ENCODE assay signal across 17 cellular contexts in genomic region chr7:91242097-91242846, GRCh38. TPM values are rescaled to one million over a fixed set of nuclear protein-coding genes. Genes with fewer than 3 reads are reported as not detected.
DNase-seq lines count a peak whose midpoint lies in the region; ATAC-seq, FAIRE-seq and TF ChIP-seq lines count a peak whose summit lies in the region.
"Had no signal": no experiment of that assay in that cellular context is flagged by ENCODE, and none has a peak within 500 bp of the region (broad histone marks: within the 10 kb centered on the region; RNA-seq: fewer than 3 reads in every experiment).

No MANE protein-coding gene starts in this region.

- RAD21 ChIA-PET in HCT116 (lab: Charles Lee; ENCODE audit: low non-redundant PET in 1 of 2, low total read pairs in 2 of 2, uncharacterized antibody in 2 of 2, unreplicated experiment in 2 of 2): no interaction called here

- BruUV-seq in HCT116 (replicated peaks; lab: Mats Ljungman, UMichigan): no TSS peak

- TF ChIP-seq RAD21 in HCT116 (IDR thresholded peaks at IDR 0.05; ENCODE audit: low read depth): no peak

- POLR2A ChIA-PET in HCT116 (lab: Charles Lee): no interaction called here
- POLR2A ChIA-PET in activated CD4-positive, alpha-beta T cell treated with anti-CD3 and anti-CD28 coated beads for 36 hours (lab: Charles Lee): no interaction called here

- ATAC-seq in HCT116: 0 out of 2 replicates have a peak, but pooled peaks have one; percentile 30
- ATAC-seq in GM21390 (IDR thresholded peaks at IDR 0.05; ENCODE audit: unreplicated experiment): no peak
- ATAC-seq in activated CD4-positive, alpha-beta T cell treated with anti-CD3 and anti-CD28 coated beads for 36 hours: no peak
- ATAC-seq: activated CD8-positive, alpha-beta memory T cell treated with anti-CD3 and anti-CD28 coated beads, Interleukin-2, amount 10 ng/mL, durations not matched to agents 7 days and 5 days had no signal

- no peaks in the 10 kb centered on the region for H4K20me1 ChIP-seq in HCT116 (ENCODE audit: insufficient read depth)
- no peaks in the 10 kb centered on the region for H4K20me1 ChIP-seq in keratinocyte (ENCODE audit: control insufficient read depth, extremely low read depth, insufficient read depth, low read length)
- H4K20me1 ChIP-seq: BLaER1 had no signal

- H3K4me3 ChIP-seq in HCT116 (replicated peaks in 1 of 2; ENCODE audit: low read depth in 1 of 2, low read length in 2 of 2) (no peak overlapping the region), SK-N-MC (peak overlapping the region; percentile 52), keratinocyte (ENCODE audit: control insufficient read depth in 2 of 3, extremely low read depth in 1 of 3, insufficient read depth in 2 of 3, low read depth in 1 of 3, low read length in 3 of 3) (no peak overlapping the region)
- H3K4me3 ChIP-seq: BLaER1, sigmoid colon had no signal

- no peak for TF ChIP-seq POLR2A in HCT116 (IDR thresholded peaks at IDR 0.05; ENCODE audit: borderline replicate concordance, extremely low read depth, insufficient read depth, insufficient read length)

- no peak overlapping the region for H3K4me3 Mint-ChIP-seq in activated CD4-positive, alpha-beta T cell treated with anti-CD3 and anti-CD28 coated beads for 36 hours
- H3K4me3 Mint-ChIP-seq: activated CD8-positive, alpha-beta memory T cell treated with anti-CD3 and anti-CD28 coated beads, Interleukin-2, amount 10 ng/mL, durations not matched to agents 7 days and 5 days; activated naive CD4-positive, alpha-beta T cell treated with anti-CD3 and anti-CD28 coated beads for 36 hours; naive B cell had no signal

- H3K4me1 ChIP-seq in HCT116 (ENCODE audit: control insufficient read depth in 1 of 2, insufficient read depth in 2 of 2, low read length in 2 of 2) (peaks cover 2 to 4% of the 10 kb centered on the region in 2 experiments; a peak in 3 of 4 replicates), keratinocyte (ENCODE audit: control insufficient read depth, extremely low read depth, insufficient read depth, low read length) (peaks cover 4% of the 10 kb centered on the region)
- H3K4me1 ChIP-seq: BLaER1, sigmoid colon had no signal

- DNase-seq in AG08395 (ENCODE audit: low spot score): peak; percentile 59
- no peak for DNase-seq in HCT116 (ENCODE audit: low read depth, low spot score)
- DNase-seq in SK-N-MC (ENCODE audit: low read depth, low spot score): peak; percentile 62
- no peak for DNase-seq in keratinocyte (ENCODE audit: low read depth, low spot score)
- no peak for DNase-seq in NCI-H2029 (lab: John Stamatoyannopoulos, UW)
- DNase-seq in activated CD4-positive, alpha-beta T cell treated with anti-CD3 and anti-CD28 coated beads for 36 hours: no peak
- DNase-seq in NCI-H146 treated with DMSO at 0.1 percent for 48 hours (lab: John Stamatoyannopoulos, UW; ENCODE audit: unreplicated experiment): no peak
- DNase-seq: activated CD8-positive, alpha-beta memory T cell treated with anti-CD3 and anti-CD28 coated beads, Interleukin-2, amount 10 ng/mL, durations not matched to agents 7 days and 5 days; activated naive CD4-positive, alpha-beta T cell treated with anti-CD3 and anti-CD28 coated beads for 36 hours; foreskin melanocyte; naive B cell; NCI-H1092; NCI-H774; sigmoid colon had no signal

- no peaks in the 10 kb centered on the region for H3K79me2 ChIP-seq in HCT116 (ENCODE audit: insufficient read depth, low read length)
- no peaks in the 10 kb centered on the region for H3K79me2 ChIP-seq in keratinocyte (ENCODE audit: control insufficient read depth, insufficient read depth, low read length)

- no peaks in the 10 kb centered on the region for H3K27me3 Mint-ChIP-seq in activated CD4-positive, alpha-beta T cell treated with anti-CD3 and anti-CD28 coated beads for 36 hours
- H3K27me3 Mint-ChIP-seq: activated CD8-positive, alpha-beta memory T cell treated with anti-CD3 and anti-CD28 coated beads, Interleukin-2, amount 10 ng/mL, durations not matched to agents 7 days and 5 days; naive B cell had no signal

- no peaks in the 10 kb centered on the region for H3K9me3 Mint-ChIP-seq in activated CD4-positive, alpha-beta T cell treated with anti-CD3 and anti-CD28 coated beads for 36 hours (ENCODE audit: low read depth)
- H3K9me3 Mint-ChIP-seq: activated naive CD4-positive, alpha-beta T cell treated with anti-CD3 and anti-CD28 coated beads for 36 hours; naive B cell had no signal

- no peaks in the 10 kb centered on the region for H3K9me3 ChIP-seq in HCT116 (ENCODE audit: control insufficient read depth in 1 of 2, insufficient read depth in 1 of 2, low read depth in 1 of 2, low read length in 2 of 2)
- H3K9me3 ChIP-seq in SK-N-MC (ENCODE audit: low read depth, low read length): no peaks in the 10 kb centered on the region
- H3K9me3 ChIP-seq in keratinocyte (ENCODE audit: control insufficient read depth, low read depth, low read length): no peaks in the 10 kb centered on the region
- H3K9me3 ChIP-seq: BLaER1, sigmoid colon had no signal

- H2AFZ ChIP-seq in HCT116 (ENCODE audit: low read depth, low read length, poor library complexity, severe bottlenecking) (no peak overlapping the region), keratinocyte (ENCODE audit: control insufficient read depth, low read length) (no peak overlapping the region)

- CTCF ChIA-PET in HCT116 (lab: Charles Lee): no interaction called here
- CTCF ChIA-PET in activated CD4-positive, alpha-beta T cell treated with anti-CD3 and anti-CD28 coated beads for 36 hours (lab: Charles Lee): no interaction called here

- H3K9me1 ChIP-seq in keratinocyte (ENCODE audit: control insufficient read depth, extremely low read depth, insufficient read depth, low read length): no peaks in the 10 kb centered on the region

- dilution Hi-C loops in keratinocyte (cut with MboI; ENCODE audit: extremely low pct_ligation_motif_present, low sequenced_read_pairs): no loop called here

- H3K9ac ChIP-seq in HCT116 (ENCODE audit: low read length) (no peak overlapping the region), SK-N-MC (ENCODE audit: insufficient read length) (no peak overlapping the region), keratinocyte (ENCODE audit: control insufficient read depth, extremely low read depth, insufficient read depth, low read length) (no peak overlapping the region)
- H3K9ac ChIP-seq: BLaER1 had no signal

- H3K4me2 ChIP-seq in HCT116 (ENCODE audit: low read length): no peak overlapping the region
- H3K4me2 ChIP-seq in keratinocyte (ENCODE audit: control insufficient read depth, extremely low read depth, insufficient read depth, low read depth, low read length): no peak overlapping the region
- H3K4me2 ChIP-seq: BLaER1 had no signal

- TF ChIP-seq CTCF in HCT116 (IDR thresholded peaks at IDR 0.05 in 2 of 3, conservative IDR thresholded peaks at IDR 0.05 in 1 of 3; ENCODE audit: borderline replicate concordance in 1 of 3, insufficient read depth in 1 of 3, low read depth in 2 of 3, low read length in 2 of 3) (no peak), keratinocyte (optimal IDR thresholded peaks at IDR 0.05 in 1 of 3, IDR thresholded peaks at IDR 0.05 in 1 of 3, conservative IDR thresholded peaks at IDR 0.05 in 1 of 3; ENCODE audit: extremely low read depth in 1 of 3, insufficient read depth in 2 of 3, low read length in 3 of 3) (no peak)

- H3K27me3 ChIP-seq in HCT116 (ENCODE audit: insufficient read depth, low read length): no peaks in the 10 kb centered on the region
- no peaks in the 10 kb centered on the region for H3K27me3 ChIP-seq in keratinocyte (ENCODE audit: control insufficient read depth, extremely low read depth, insufficient read depth, low read length)
- H3K27me3 ChIP-seq: BLaER1, sigmoid colon had no signal

- no peaks in the 10 kb centered on the region for H3K9me2 ChIP-seq in HCT116 (ENCODE audit: insufficient read depth)

- no peaks in the 10 kb centered on the region for H3K4me1 Mint-ChIP-seq in activated CD4-positive, alpha-beta T cell treated with anti-CD3 and anti-CD28 coated beads for 36 hours
- H3K4me1 Mint-ChIP-seq: activated CD8-positive, alpha-beta memory T cell treated with anti-CD3 and anti-CD28 coated beads, Interleukin-2, amount 10 ng/mL, durations not matched to agents 7 days and 5 days; naive B cell had no signal

- H3K36me3 Mint-ChIP-seq in activated CD4-positive, alpha-beta T cell treated with anti-CD3 and anti-CD28 coated beads for 36 hours (ENCODE audit: low read depth): no peaks in the 10 kb centered on the region
- H3K36me3 Mint-ChIP-seq: activated CD8-positive, alpha-beta memory T cell treated with anti-CD3 and anti-CD28 coated beads, Interleukin-2, amount 10 ng/mL, durations not matched to agents 7 days and 5 days; naive B cell had no signal

- no peaks in the 10 kb centered on the region for H3K36me3 ChIP-seq in HCT116 (ENCODE audit: control insufficient read depth in 1 of 2, insufficient read depth in 2 of 2, low read length in 2 of 2)
- no peaks in the 10 kb centered on the region for H3K36me3 ChIP-seq in SK-N-MC (ENCODE audit: insufficient read depth, low read length)
- no peaks in the 10 kb centered on the region for H3K36me3 ChIP-seq in keratinocyte (ENCODE audit: control insufficient read depth in 2 of 2, extremely low read depth in 1 of 2, insufficient read depth in 2 of 2, low read length in 2 of 2)
- H3K36me3 ChIP-seq: BLaER1, sigmoid colon had no signal

- no peak overlapping the region for H3K27ac Mint-ChIP-seq in activated CD4-positive, alpha-beta T cell treated with anti-CD3 and anti-CD28 coated beads for 36 hours
- H3K27ac Mint-ChIP-seq: activated CD8-positive, alpha-beta memory T cell treated with anti-CD3 and anti-CD28 coated beads, Interleukin-2, amount 10 ng/mL, durations not matched to agents 7 days and 5 days; activated naive CD4-positive, alpha-beta T cell treated with anti-CD3 and anti-CD28 coated beads for 36 hours; naive B cell had no signal

- H3K27ac ChIP-seq in HCT116 (ENCODE audit: low read depth, low read length) (no peak overlapping the region), SK-N-MC (peak overlapping the region; percentile 91), keratinocyte (ENCODE audit: control insufficient read depth, insufficient read depth, low read length) (no peak overlapping the region)
- H3K27ac ChIP-seq: BLaER1 had no signal

- intact Hi-C loops in HCT116 (cut with micrococcal nuclease): no loop called here
- intact Hi-C loops in activated CD4-positive, alpha-beta T cell treated with anti-CD3 and anti-CD28 coated beads for 36 hours (cut with DNase I, micrococcal nuclease): no loop called here

- FAIRE-seq in keratinocyte (lab: Jason Lieb, UNC): peak; percentile 13
- FAIRE-seq: islet of Langerhans had no signal

TF ChIP-seq in HCT116, 20 proteins besides CTCF, POLR2A, EP300 and RAD21 (continues in another document):
- no peak for TF ChIP-seq FOSL1 (IDR thresholded peaks at IDR 0.05; ENCODE audit: low read depth)

RNA-seq across cellular contexts. Expression of gene FZD1, which starts 22.0 kb away (rescaled TPM):
- total RNA-seq in HCT116 (2021; ENCODE audit: unreplicated experiment): 3.7 TPM
- polyA plus RNA-seq in HCT116 (2012): 1.5 and 1.7 TPM in 2 replicates
- polyA plus RNA-seq in keratinocyte: 1.3 to 1.5 TPM (median 1.3 TPM) in 3 replicates
- polyA plus RNA-seq in keratinocyte (2011; ENCODE audit: low read depth): 0.46 TPM
- 0.81 and 1.1 TPM in 2 replicates for polyA plus RNA-seq in keratinocyte (2011; cell fraction: cytosol; rRNA removed)
- 1.8 and 2.2 TPM in 2 replicates for polyA plus RNA-seq in keratinocyte (2011; cell fraction: nucleus; rRNA removed)
- 1.5 and 1.6 TPM in 2 replicates for polyA plus RNA-seq in keratinocyte (2012; ENCODE audit: low replicate concordance)
- 1.8 to 2.6 TPM (median 2.0 TPM) in 3 replicates for polyA minus RNA-seq in keratinocyte
- polyA minus RNA-seq in keratinocyte (2011; cell fraction: cytosol; rRNA and poly(A)+ RNA removed): 4.0 TPM
- 4.1 and 4.2 TPM in 2 replicates for polyA minus RNA-seq in keratinocyte (2011; cell fraction: nucleus; rRNA and poly(A)+ RNA removed)
- total RNA-seq in activated CD4-positive, alpha-beta T cell treated with anti-CD3 and anti-CD28 coated beads for 36 hours: under 1 TPM; 0.47 to 0.69 TPM
- total RNA-seq: activated CD8-positive, alpha-beta memory T cell treated with anti-CD3 and anti-CD28 coated beads, Interleukin-2, amount 10 ng/mL, durations not matched to agents 7 days and 5 days had no signal

Comparison
In these comparisons a context has a peak if more than half of its experiments do, and no peak if none do; other contexts are left out.
1. DNase-seq: peak in AG08395 (single experiment) and SK-N-MC (single experiment); none in HCT116 (single experiment), keratinocyte (single experiment), NCI-H2029 (single experiment), activated CD4-positive, alpha-beta T cell treated with anti-CD3 and anti-CD28 coated beads for 36 hours (single experiment) and NCI-H146 treated with DMSO at 0.1 percent for 48 hours (single experiment).